8 cellular contexts compared by ENCODE assay signal in the genomic region with DNA sequence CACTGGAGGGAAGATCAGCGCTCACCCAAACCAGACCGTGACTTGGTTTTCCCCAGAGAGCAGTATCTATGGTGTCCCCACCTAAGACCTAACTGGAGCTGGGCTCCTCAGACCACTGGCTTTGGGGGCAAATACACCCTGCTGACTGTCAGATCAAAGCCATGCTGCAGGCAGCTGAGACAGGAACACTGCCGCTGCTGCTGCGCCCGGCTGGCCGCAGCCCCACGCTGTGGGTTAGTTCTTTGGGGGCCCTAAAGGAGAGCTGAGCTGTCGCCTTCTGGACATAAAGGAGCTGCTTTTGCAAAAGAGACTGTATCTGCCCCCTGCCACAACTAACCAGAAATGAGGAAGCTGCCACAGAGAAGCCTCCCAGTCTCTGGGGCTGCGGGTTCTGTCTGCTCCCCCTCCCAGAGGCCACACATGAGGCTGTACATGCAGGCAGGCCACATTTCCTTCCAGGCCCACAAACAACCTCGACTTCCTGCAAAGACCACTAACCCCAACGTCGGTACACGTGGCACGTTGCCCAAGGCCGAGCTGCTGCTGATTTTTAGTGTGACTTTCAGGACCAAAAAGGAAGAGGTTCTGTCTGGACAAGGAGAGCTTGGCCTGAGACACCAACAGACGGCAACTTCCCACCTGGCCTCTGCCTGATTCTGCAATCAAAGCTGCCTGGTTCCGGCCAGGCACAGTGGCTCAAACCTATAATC. TPM values are rescaled to one million over a fixed set of nuclear protein-coding genes. Genes with fewer than 3 reads are reported as not detected.
A peak's percentile ranks its signal among the peaks of the same experiment; 100 is the strongest.
DNase-seq lines count a peak whose midpoint lies in the region; ATAC-seq and TF ChIP-seq lines count a peak whose summit lies in the region.

No MANE protein-coding gene starts in this region.

- WGBS in heart left ventricle, 4 donors: 45 to 60% (median 50%) methylated on average over 15 to 17 of the region's 17 CpGs

- H3K4me3 ChIP-seq in heart left ventricle: peak overlapping the region in 1 of 12 donors; percentile 25

- no peaks in the 10 kb centered on the region for H3K27me3 ChIP-seq in heart left ventricle

- intact Hi-C loops in heart left ventricle (cut with DNase I): no loop called here

- no peak for TF ChIP-seq POLR2A in heart left ventricle (IDR thresholded peaks at IDR 0.05)

- peaks cover 0 to 80% (median 10%) of the 10 kb centered on the region in 12 donors for H3K4me1 ChIP-seq in heart left ventricle

- H3K36me3 ChIP-seq in KOPT-K1 (ENCODE audit: insufficient read depth, low read length) (no peaks in the 10 kb centered on the region), heart left ventricle (no peaks in the 10 kb centered on the region)

- ATAC-seq in GM19324 (IDR thresholded peaks at IDR 0.05; ENCODE audit: low FRiP score, unreplicated experiment) (peak; percentile 74), heart left ventricle (peak; percentile 44 to 85 (median 64)), GM19455 (IDR thresholded peaks at IDR 0.05; ENCODE audit: unreplicated experiment) (no peak)

- DNase-seq in AML-193 (lab: John Stamatoyannopoulos, UW): peak; percentile 80 to 81
- peak; percentile 57 for DNase-seq in activated T-cell treated with anti-CD3 and anti-CD28 coated beads, Interleukin-2, amount 50 U/mL, for 1 hour
- DNase-seq in heart left ventricle: peak; percentile 68 to 90 (median 82)
- peak; percentile 52 for DNase-seq in stimulated activated CD8-positive, alpha-beta memory T cell treated with anti-CD3 and anti-CD28 coated beads, Interleukin-12 subunit alpha, Interleukin-12 subunit beta, amount 100 ng/mL, for 4 hours (ENCODE audit: low read depth)
- no peak for DNase-seq in NCI-H774 (lab: John Stamatoyannopoulos, UW)

- H3K9me3 ChIP-seq in KOPT-K1 (ENCODE audit: insufficient read depth, low read length, poor library complexity, severe bottlenecking) (no peaks in the 10 kb centered on the region), heart left ventricle (no peaks in the 10 kb centered on the region)

- no peak for TF ChIP-seq CTCF in heart left ventricle (IDR thresholded peaks at IDR 0.05)

- H3K27ac ChIP-seq in KOPT-K1 (ENCODE audit: low read depth, low read length, poor library complexity, severe bottlenecking): peak overlapping the region; percentile 49
- H3K27ac ChIP-seq in heart left ventricle: peak overlapping the region in 8 of 12 donors; percentile 33 to 94 (median 52)

RNA-seq across cellular contexts. Expression of a gene that starts 18.2 kb away (rescaled TPM):
- total RNA-seq in heart left ventricle: 100 to 1,000 TPM; 134 to 171 (median 156) TPM
- polyA plus RNA-seq in heart left ventricle: 10 to 100 TPM; 64.5 to 93.2 TPM
